In genomic region chr14:68143341-68143807, GRCh38 we compare ENCODE assay signal across 8 cellular contexts.
DNase-seq lines count a peak whose midpoint lies in the region; ATAC-seq and TF ChIP-seq lines count a peak whose summit lies in the region.

No MANE protein-coding gene starts in this region.

- peaks cover 0 to 11% (median 6%) of the 10 kb centered on the region in 8 donors for H3K9me3 Mint-ChIP-seq in CD4-positive, alpha-beta memory T cell
- peaks cover 0 to 3% of the 10 kb centered on the region in 2 donors for H3K9me3 Mint-ChIP-seq in natural killer cell

- H3K27ac Mint-ChIP-seq in CD4-positive, alpha-beta memory T cell, result peak overlapping the region in 4 of 7 donors; percentile 17 to 56 (median 37)
- H3K27ac Mint-ChIP-seq in natural killer cell, result no peak overlapping the region

- ATAC-seq in natural killer cell, result no peak
- no peak for ATAC-seq in HG03442 (IDR thresholded peaks at IDR 0.05; ENCODE audit: unreplicated experiment)

- H3K27me3 ChIP-seq in CD4-positive, alpha-beta memory T cell (ENCODE audit: insufficient read depth, low read length), result no peaks in the 10 kb centered on the region
- H3K27me3 ChIP-seq in parathyroid adenoma (ENCODE audit: control insufficient read depth, insufficient read depth, low read length), result no peaks in the 10 kb centered on the region

- CTCF ChIA-PET in CD4-positive, alpha-beta memory T cell (lab: Charles Lee; ENCODE audit: partially characterized antibody), result no interaction called here

- H3K36me3 ChIP-seq in CD4-positive, alpha-beta memory T cell (ENCODE audit: insufficient read depth, low read length), result no peaks in the 10 kb centered on the region
- H3K36me3 ChIP-seq in parathyroid adenoma (ENCODE audit: control insufficient read depth, insufficient read depth, low read length), result no peaks in the 10 kb centered on the region

- no peak overlapping the region for H3K4me3 ChIP-seq in CD4-positive, alpha-beta memory T cell (ENCODE audit: low read length in 2 of 2)
- no peak overlapping the region for H3K4me3 ChIP-seq in foreskin fibroblast (ENCODE audit: low read depth in 1 of 2, low read length in 2 of 2)
- H3K4me3 ChIP-seq in parathyroid adenoma (ENCODE audit: low read depth, low read length), result no peak overlapping the region

- H3K79me2 ChIP-seq in parathyroid adenoma, result no peaks in the 10 kb centered on the region

- H3K9ac ChIP-seq in parathyroid adenoma, result no peak overlapping the region

- POLR2A ChIA-PET in CD4-positive, alpha-beta memory T cell (lab: Charles Lee; ENCODE audit: partially characterized antibody), result interaction anchor here (1.3 to 1.6 kb wide), 2 partner anchors 68 to 650 kb away, joined by 3 to 5 read pairs; partner anchors contain the start of gene ZFP36L1

- H3K27me3 Mint-ChIP-seq in CD4-positive, alpha-beta memory T cell, result no peaks in the 10 kb centered on the region
- no peaks in the 10 kb centered on the region for H3K27me3 Mint-ChIP-seq in natural killer cell (ENCODE audit: low read depth in 2 of 2)

- peaks cover 0 to 7% of the 10 kb centered on the region in 2 donors for H3K36me3 Mint-ChIP-seq in CD4-positive, alpha-beta memory T cell
- H3K36me3 Mint-ChIP-seq in natural killer cell, result peaks cover 6% of the 10 kb centered on the region

- H3K4me3 Mint-ChIP-seq in CD4-positive, alpha-beta memory T cell, result peak overlapping the region in 1 of 8 donors; percentile 51
- H3K4me3 Mint-ChIP-seq in natural killer cell, result no peak overlapping the region

- H3K4me2 ChIP-seq in parathyroid adenoma (ENCODE audit: low read length), result no peak overlapping the region

- H2AFZ ChIP-seq in parathyroid adenoma, result peak overlapping the region; percentile 36

- no peak overlapping the region for H3K27ac ChIP-seq in CD4-positive, alpha-beta memory T cell (ENCODE audit: low read depth, low read length)
- H3K27ac ChIP-seq in parathyroid adenoma, result peak overlapping the region; percentile 20

- peaks cover 11 to 17% (median 17%) of the 10 kb centered on the region in 4 donors for H3K4me1 Mint-ChIP-seq in CD4-positive, alpha-beta memory T cell
- peaks cover 9 to 12% of the 10 kb centered on the region in 2 donors for H3K4me1 Mint-ChIP-seq in natural killer cell

- DNase-seq in CD4-positive, alpha-beta memory T cell, result no peak
- DNase-seq in RPMI7951 (ENCODE audit: low read depth), result peak; percentile 98
- peak; percentile 70 to 80 for DNase-seq in foreskin fibroblast
- DNase-seq in natural killer cell, result no peak
- DNase-seq in 8988T, result no peak
- no peak for DNase-seq in hepatic stellate cell (ENCODE audit: low spot score)

- peaks cover 21% of the 10 kb centered on the region for H3K4me1 ChIP-seq in CD4-positive, alpha-beta memory T cell (ENCODE audit: insufficient read depth, low read length)
- H3K4me1 ChIP-seq in parathyroid adenoma, result peaks cover 18% of the 10 kb centered on the region

- TF ChIP-seq CTCF in foreskin fibroblast (IDR thresholded peaks at IDR 0.05; ENCODE audit: low read depth, low read length) (no peak), parathyroid adenoma (IDR thresholded peaks at IDR 0.05) (no peak), natural killer cell (IDR thresholded peaks at IDR 0.05) (no peak)

- intact Hi-C loops in CD4-positive, alpha-beta memory T cell (cut with micrococcal nuclease), result no loop called here
- intact Hi-C loops in natural killer cell (cut with micrococcal nuclease), result no loop called here

- H3K9me3 ChIP-seq in CD4-positive, alpha-beta memory T cell (ENCODE audit: control insufficient read depth in 1 of 2, low read length in 2 of 2), result no peaks in the 10 kb centered on the region
- no peaks in the 10 kb centered on the region for H3K9me3 ChIP-seq in parathyroid adenoma (ENCODE audit: control insufficient read depth, low read length)

Comparison
In these comparisons a context has a peak if more than half of its experiments do, and no peak if none do; other contexts are left out.
1. DNase-seq: peak in RPMI7951 (single experiment) and foreskin fibroblast (2 of 2); none in CD4-positive, alpha-beta memory T cell (0 of 5), natural killer cell (single experiment), 8988T (single experiment) and hepatic stellate cell (single experiment).
2. H3K27ac Mint-ChIP-seq: peak in CD4-positive, alpha-beta memory T cell (4 of 7); none in natural killer cell (0 of 2).